In genomic region chr7:54111850-54112249, GRCh38 we compare ENCODE assay signal across 1 cellular context.
TF ChIP-seq lines count a peak whose summit lies in the region.

No MANE protein-coding gene starts in this region.

TF ChIP-seq in H1, 55 proteins besides CTCF, POLR2A, EP300 and RAD21 (continued from another document):
- TF ChIP-seq USF2 (IDR thresholded peaks at IDR 0.05; ENCODE audit: low read length) (no peak), EGR1 (IDR thresholded peaks at IDR 0.05; ENCODE audit: borderline replicate concordance, low read depth, low read length) (no peak), SRF (IDR thresholded peaks at IDR 0.05; ENCODE audit: low read depth, low read length) (no peak), ZNF274 (IDR thresholded peaks at IDR 0.05; ENCODE audit: borderline replicate concordance, extremely low read depth, low read length) (no peak)
